Comparison of ENCODE assay signal across 16 cellular contexts in genomic region chr1:3653286-3653618, GRCh38. TPM values are rescaled to one million over a fixed set of nuclear protein-coding genes. Genes with fewer than 3 reads are reported as not detected.
DNase-seq lines count a peak whose midpoint lies in the region; ATAC-seq, FAIRE-seq and TF ChIP-seq lines count a peak whose summit lies in the region.
"Had no signal": no experiment of that assay in that cellular context is flagged by ENCODE, and none has a peak within 500 bp of the region (broad histone marks: within the 10 kb centered on the region; RNA-seq: fewer than 3 reads in every experiment).

No MANE protein-coding gene starts in this region.

- ATAC-seq in activated B cell treated with CpG ODN at 0.5 μM for 24 hours (ENCODE audit: low read depth) = no peak
- no peak for ATAC-seq in natural killer cell treated with Interleukin-12 subunit alpha and Interleukin-12 subunit beta and Interleukin-15 and Interleukin-18, amount 100 ng/mL, for 72 hours

- TF ChIP-seq POLR2A in GM12892 (IDR thresholded peaks at IDR 0.05; ENCODE audit: low read depth, low read length) = no peak

- peak; percentile 44 for FAIRE-seq in GM12892 (lab: Jason Lieb, UNC)
- FAIRE-seq: HTR-8/SVneo, TTC549, urothelium cell line had no signal

- peaks cover 12% of the 10 kb centered on the region for H3K4me1 Mint-ChIP-seq in T-helper 2 cell treated with Interferon-gamma antibody and Interleukin-4, amounts not matched to agents 5 μg/mL and 100 μg/mL, for 36 hours (ENCODE audit: low read depth)
- peaks cover 44% of the 10 kb centered on the region for H3K4me1 Mint-ChIP-seq in activated B cell treated with CpG ODN at 0.5 μM for 24 hours
- peaks cover 7 to 10% of the 10 kb centered on the region in 2 donors for H3K4me1 Mint-ChIP-seq in natural killer cell treated with Interleukin-12 subunit alpha and Interleukin-12 subunit beta and Interleukin-15 and Interleukin-18, amount 100 ng/mL, for 72 hours (ENCODE audit: low read depth in 2 of 2)

- peak overlapping the region; percentile 32 for H3K4me3 Mint-ChIP-seq in T-helper 2 cell treated with Interferon-gamma antibody and Interleukin-4, amounts not matched to agents 5 μg/mL and 100 μg/mL, for 36 hours
- H3K4me3 Mint-ChIP-seq in activated B cell treated with CpG ODN at 0.5 μM for 24 hours = peak overlapping the region; percentile 30
- H3K4me3 Mint-ChIP-seq in natural killer cell treated with Interleukin-12 subunit alpha and Interleukin-12 subunit beta and Interleukin-15 and Interleukin-18, amount 100 ng/mL, for 72 hours = peak overlapping the region; percentile 45
- H3K4me3 Mint-ChIP-seq: HFFc6 had no signal

- CTCF ChIA-PET in activated B cell treated with CpG ODN at 0.5 μM for 24 hours (lab: Charles Lee) = no interaction called here

- no peak overlapping the region for H3K27ac Mint-ChIP-seq in T-helper 2 cell treated with Interferon-gamma antibody and Interleukin-4, amounts not matched to agents 5 μg/mL and 100 μg/mL, for 36 hours
- no peak overlapping the region for H3K27ac Mint-ChIP-seq in activated B cell treated with CpG ODN at 0.5 μM for 24 hours
- no peak overlapping the region for H3K27ac Mint-ChIP-seq in natural killer cell treated with Interleukin-12 subunit alpha and Interleukin-12 subunit beta and Interleukin-15 and Interleukin-18, amount 100 ng/mL, for 72 hours
- H3K27ac Mint-ChIP-seq: HFFc6 had no signal

- H3K9me3 Mint-ChIP-seq in T-helper 2 cell treated with Interferon-gamma antibody and Interleukin-4, amounts not matched to agents 5 μg/mL and 100 μg/mL, for 36 hours = no peaks in the 10 kb centered on the region
- no peaks in the 10 kb centered on the region for H3K9me3 Mint-ChIP-seq in activated B cell treated with CpG ODN at 0.5 μM for 24 hours
- H3K9me3 Mint-ChIP-seq in natural killer cell treated with Interleukin-12 subunit alpha and Interleukin-12 subunit beta and Interleukin-15 and Interleukin-18, amount 100 ng/mL, for 72 hours = no peaks in the 10 kb centered on the region
- H3K9me3 Mint-ChIP-seq: HFFc6 had no signal

- H3K36me3 Mint-ChIP-seq in T-helper 2 cell treated with Interferon-gamma antibody and Interleukin-4, amounts not matched to agents 5 μg/mL and 100 μg/mL, for 36 hours (ENCODE audit: low read depth) = no peaks in the 10 kb centered on the region
- H3K36me3 Mint-ChIP-seq in activated B cell treated with CpG ODN at 0.5 μM for 24 hours (ENCODE audit: low read depth) = no peaks in the 10 kb centered on the region
- H3K36me3 Mint-ChIP-seq in natural killer cell treated with Interleukin-12 subunit alpha and Interleukin-12 subunit beta and Interleukin-15 and Interleukin-18, amount 100 ng/mL, for 72 hours = no peaks in the 10 kb centered on the region

- intact Hi-C loops in activated B cell treated with CpG ODN at 0.5 μM for 24 hours (cut with micrococcal nuclease) = no loop called here

- no peak for DNase-seq in T-helper 2 cell treated with Interferon-gamma antibody and Interleukin-4, amounts not matched to agents 5 μg/mL and 100 μg/mL, for 36 hours (ENCODE audit: low spot score)
- DNase-seq in T-helper 2 cell (no peak), GM12892 (ENCODE audit: insufficient read length) (no peak), activated B cell treated with CpG ODN at 0.5 μM for 24 hours (no peak), DMS53 (lab: John Stamatoyannopoulos, UW) (no peak), NCI-H2171 treated with DMSO at 0.1 percent for 48 hours (lab: John Stamatoyannopoulos, UW) (no peak), HuH-7 (ENCODE audit: low spot score) (no peak)
- no peak for DNase-seq in natural killer cell treated with Interleukin-12 subunit alpha and Interleukin-12 subunit beta and Interleukin-15 and Interleukin-18, amount 100 ng/mL, for 72 hours (ENCODE audit: low spot score)
- DNase-seq: ACHN, amygdala, HFFc6, mesenchymal stem cell, NCI-H1092 had no signal

- POLR2A ChIA-PET in activated B cell treated with CpG ODN at 0.5 μM for 24 hours (lab: Charles Lee) = interaction anchor here (0.8 kb wide), 2 partner anchors 24 to 162 kb away, joined by 3 to 4 read pairs; no protein-coding TSS in a partner anchor

- H3K27me3 Mint-ChIP-seq in T-helper 2 cell treated with Interferon-gamma antibody and Interleukin-4, amounts not matched to agents 5 μg/mL and 100 μg/mL, for 36 hours (ENCODE audit: low read depth) = peaks cover 53% of the 10 kb centered on the region
- peaks cover 33% of the 10 kb centered on the region for H3K27me3 Mint-ChIP-seq in activated B cell treated with CpG ODN at 0.5 μM for 24 hours
- peaks cover 28 to 31% of the 10 kb centered on the region in 2 donors for H3K27me3 Mint-ChIP-seq in natural killer cell treated with Interleukin-12 subunit alpha and Interleukin-12 subunit beta and Interleukin-15 and Interleukin-18, amount 100 ng/mL, for 72 hours

- no peak for TF ChIP-seq CTCF in activated B cell treated with CpG ODN at 0.5 μM for 24 hours (IDR thresholded peaks at IDR 0.05)

RNA-seq across cellular contexts. Expression of gene TP73, which starts 0.9 kb away (rescaled TPM):
- 5.7 TPM for polyA plus RNA-seq in GM12892 (2012; ENCODE audit: missing spikeins)
- 2.1 and 2.6 TPM in 2 replicates for total RNA-seq in activated B cell treated with CpG ODN at 0.5 μM for 24 hours
- total RNA-seq in natural killer cell treated with Interleukin-12 subunit alpha and Interleukin-12 subunit beta and Interleukin-15 and Interleukin-18, amount 100 ng/mL, for 72 hours = 1 to 10 TPM; 1.5 to 5.7 TPM
- total RNA-seq: HFFc6 had no signal

RNA-seq across cellular contexts. Expression of gene WRAP73, which starts 3.3 kb away (rescaled TPM):
- 18.5 TPM for polyA plus RNA-seq in GM12892 (2012; ENCODE audit: missing spikeins)
- total RNA-seq in activated B cell treated with CpG ODN at 0.5 μM for 24 hours = 27.0 and 30.1 TPM in 2 replicates
- 10 to 100 TPM; 27.6 to 51.3 TPM for total RNA-seq in natural killer cell treated with Interleukin-12 subunit alpha and Interleukin-12 subunit beta and Interleukin-15 and Interleukin-18, amount 100 ng/mL, for 72 hours

RNA-seq across cellular contexts. Expression of gene TPRG1L, which starts 28.4 kb away (rescaled TPM):
- polyA plus RNA-seq in GM12892 (2012; ENCODE audit: missing spikeins) = 11.4 TPM
- 26.5 and 27.0 TPM in 2 replicates for total RNA-seq in activated B cell treated with CpG ODN at 0.5 μM for 24 hours
- total RNA-seq in natural killer cell treated with Interleukin-12 subunit alpha and Interleukin-12 subunit beta and Interleukin-15 and Interleukin-18, amount 100 ng/mL, for 72 hours = 10 to 100 TPM; 11.9 to 18.4 TPM

RNA-seq across cellular contexts. Expression of gene MEGF6, which starts 41.9 kb away (rescaled TPM):
- 0.19 TPM for polyA plus RNA-seq in GM12892 (2012; ENCODE audit: missing spikeins)
- total RNA-seq in activated B cell treated with CpG ODN at 0.5 μM for 24 hours = 8.5 and 10.9 TPM in 2 replicates
- total RNA-seq in natural killer cell treated with Interleukin-12 subunit alpha and Interleukin-12 subunit beta and Interleukin-15 and Interleukin-18, amount 100 ng/mL, for 72 hours = 1 to 10 TPM in 1 of 2 donors, under 1 TPM in 1; 0.36 to 1.6 TPM
